Comparison of ENCODE assay signal across 9 cellular contexts in genomic region chr10:96470108-96470743, GRCh38. TPM values are rescaled to one million over a fixed set of nuclear protein-coding genes. Genes with fewer than 3 reads are reported as not detected.
A peak's percentile ranks its signal among the peaks of the same experiment; 100 is the strongest.
DNase-seq lines count a peak whose midpoint lies in the region; ATAC-seq and TF ChIP-seq lines count a peak whose summit lies in the region.
"Had no signal": no experiment of that assay in that cellular context is flagged by ENCODE, and none has a peak within 500 bp of the region (broad histone marks: within the 10 kb centered on the region; RNA-seq: fewer than 3 reads in every experiment).

No MANE protein-coding gene starts in this region.

- no peak overlapping the region for H3K9ac ChIP-seq in Karpas-422 (ENCODE audit: low read length)
- H3K9ac ChIP-seq in parathyroid adenoma, result no peak overlapping the region

- CTCF ChIA-PET in activated CD4-positive, alpha-beta memory T cell treated with anti-CD3 and anti-CD28 coated beads, Interleukin-2, amount 10 ng/mL, durations not matched to agents 7 days and 5 days (lab: Charles Lee), result interaction anchor here (1.0 kb wide), 1 partner anchor 40 kb away, joined by 3 read pairs; no protein-coding TSS in a partner anchor

- POLR2A ChIA-PET in activated CD4-positive, alpha-beta memory T cell treated with anti-CD3 and anti-CD28 coated beads, Interleukin-2, amount 10 ng/mL, durations not matched to agents 7 days and 5 days (lab: Charles Lee), result no interaction called here

- H3K27ac Mint-ChIP-seq in activated CD4-positive, alpha-beta memory T cell treated with anti-CD3 and anti-CD28 coated beads, Interleukin-2, amount 10 ng/mL, durations not matched to agents 7 days and 5 days, result no peak overlapping the region
- H3K27ac Mint-ChIP-seq: stimulated activated naive CD8-positive, alpha-beta T cell treated with anti-CD3 and anti-CD28 coated beads, Interleukin-15, Interleukin-2, amounts not matched to agents 100 ng/mL and 50 ng/mL, for 24 hours had no signal

- H3K9me3 Mint-ChIP-seq in activated CD4-positive, alpha-beta memory T cell treated with anti-CD3 and anti-CD28 coated beads, Interleukin-2, amount 10 ng/mL, durations not matched to agents 7 days and 5 days, result no peaks in the 10 kb centered on the region
- H3K9me3 Mint-ChIP-seq: stimulated activated naive CD8-positive, alpha-beta T cell treated with anti-CD3 and anti-CD28 coated beads, Interleukin-15, Interleukin-2, amounts not matched to agents 100 ng/mL and 50 ng/mL, for 24 hours had no signal

- H3K9me2 ChIP-seq in Karpas-422 (replicated peaks; ENCODE audit: insufficient read depth, low read length), result no peaks in the 10 kb centered on the region

- H2AFZ ChIP-seq in Karpas-422 (ENCODE audit: low read length) (no peak overlapping the region), parathyroid adenoma (no peak overlapping the region)

- WGBS in gastroesophageal sphincter (ENCODE audit: low coverage in 1 of 2), 2 donors, result 50% methylated on average over 1 of the region's 4 CpGs; no CpG with 5 or more reads in 1 of the 2 donors

- peak; percentile 59 for DNase-seq in activated CD8-positive, alpha-beta memory T cell treated with anti-CD3 and anti-CD28 coated beads for 24 hours
- no peak for DNase-seq in activated CD8-positive, alpha-beta memory T cell treated with anti-CD3 and anti-CD28 coated beads, Interleukin-2, amount 50 U/mL, for 4 hours
- peak; percentile 61 for DNase-seq in Karpas-422
- DNase-seq in activated CD4-positive, alpha-beta memory T cell treated with anti-CD3 and anti-CD28 coated beads, Interleukin-2, amount 10 ng/mL, durations not matched to agents 7 days and 5 days, result peak; percentile 25
- no peak for DNase-seq in dedifferentiated amniotic fluid mesenchymal stem cell (ENCODE audit: extremely low spot score)

- no peak overlapping the region for H3K27ac ChIP-seq in Karpas-422 (ENCODE audit: low read length)
- H3K27ac ChIP-seq in gastroesophageal sphincter, result no peak overlapping the region
- no peak overlapping the region for H3K27ac ChIP-seq in parathyroid adenoma

- H3K27me3 ChIP-seq in Karpas-422 (ENCODE audit: low read length), result no peaks in the 10 kb centered on the region
- H3K27me3 ChIP-seq in gastroesophageal sphincter, result peaks cover 39% of the 10 kb centered on the region
- no peaks in the 10 kb centered on the region for H3K27me3 ChIP-seq in parathyroid adenoma (ENCODE audit: control insufficient read depth, insufficient read depth, low read length)

- H3K4me3 Mint-ChIP-seq in activated CD4-positive, alpha-beta memory T cell treated with anti-CD3 and anti-CD28 coated beads, Interleukin-2, amount 10 ng/mL, durations not matched to agents 7 days and 5 days, result no peak overlapping the region
- H3K4me3 Mint-ChIP-seq: stimulated activated naive CD8-positive, alpha-beta T cell treated with anti-CD3 and anti-CD28 coated beads, Interleukin-15, Interleukin-2, amounts not matched to agents 100 ng/mL and 50 ng/mL, for 24 hours had no signal

- H3K9me3 ChIP-seq in Karpas-422 (ENCODE audit: low read length), result no peaks in the 10 kb centered on the region
- no peaks in the 10 kb centered on the region for H3K9me3 ChIP-seq in gastroesophageal sphincter
- no peaks in the 10 kb centered on the region for H3K9me3 ChIP-seq in parathyroid adenoma (ENCODE audit: control insufficient read depth, low read length)

- ATAC-seq in gastroesophageal sphincter, result peak; percentile 28
- no peak for ATAC-seq in GM21390 (IDR thresholded peaks at IDR 0.05; ENCODE audit: unreplicated experiment)

- H3K4me3 ChIP-seq in Karpas-422 (ENCODE audit: low read length) (no peak overlapping the region), gastroesophageal sphincter (no peak overlapping the region), parathyroid adenoma (ENCODE audit: low read depth, low read length) (no peak overlapping the region)

- no peaks in the 10 kb centered on the region for H3K36me3 ChIP-seq in Karpas-422 (ENCODE audit: insufficient read depth, low read length)
- no peaks in the 10 kb centered on the region for H3K36me3 ChIP-seq in gastroesophageal sphincter
- no peaks in the 10 kb centered on the region for H3K36me3 ChIP-seq in parathyroid adenoma (ENCODE audit: control insufficient read depth, insufficient read depth, low read length)

- H3K27me3 Mint-ChIP-seq in activated CD4-positive, alpha-beta memory T cell treated with anti-CD3 and anti-CD28 coated beads, Interleukin-2, amount 10 ng/mL, durations not matched to agents 7 days and 5 days, result peaks cover 29% of the 10 kb centered on the region

- TF ChIP-seq EP300 in gastroesophageal sphincter (IDR thresholded peaks at IDR 0.05), result no peak

- no peak overlapping the region for H3K4me2 ChIP-seq in Karpas-422 (ENCODE audit: low read depth, low read length, poor library complexity, severe bottlenecking)
- H3K4me2 ChIP-seq in parathyroid adenoma (ENCODE audit: low read length), result no peak overlapping the region

- no peaks in the 10 kb centered on the region for H3K4me1 ChIP-seq in Karpas-422 (ENCODE audit: low read length)
- no peaks in the 10 kb centered on the region for H3K4me1 ChIP-seq in gastroesophageal sphincter
- peaks cover 2% of the 10 kb centered on the region for H3K4me1 ChIP-seq in parathyroid adenoma

- H3K36me3 Mint-ChIP-seq in activated CD4-positive, alpha-beta memory T cell treated with anti-CD3 and anti-CD28 coated beads, Interleukin-2, amount 10 ng/mL, durations not matched to agents 7 days and 5 days (ENCODE audit: low read depth), result no peaks in the 10 kb centered on the region

- H3K79me2 ChIP-seq in Karpas-422 (ENCODE audit: low read length) (no peaks in the 10 kb centered on the region), parathyroid adenoma (no peaks in the 10 kb centered on the region)

- H4K20me1 ChIP-seq in Karpas-422 (ENCODE audit: insufficient read depth, low read depth, low read length), result no peaks in the 10 kb centered on the region

- no peak for TF ChIP-seq CTCF in gastroesophageal sphincter (IDR thresholded peaks at IDR 0.05)
- peak; percentile 27 for TF ChIP-seq CTCF in parathyroid adenoma (IDR thresholded peaks at IDR 0.05)

- no peaks in the 10 kb centered on the region for H3K4me1 Mint-ChIP-seq in activated CD4-positive, alpha-beta memory T cell treated with anti-CD3 and anti-CD28 coated beads, Interleukin-2, amount 10 ng/mL, durations not matched to agents 7 days and 5 days

- TF ChIP-seq POLR2A in gastroesophageal sphincter (IDR thresholded peaks at IDR 0.05), result no peak

RNA-seq across cellular contexts. Expression of gene TLL2, which starts 43.5 kb away (rescaled TPM):
- total RNA-seq in Karpas-422 (2014; rRNA removed; shearing (Covaris generic); ENCODE audit: low replicate concordance), result not detected in 2 replicates
- total RNA-seq in activated CD4-positive, alpha-beta memory T cell treated with anti-CD3 and anti-CD28 coated beads, Interleukin-2, amount 10 ng/mL, durations not matched to agents 7 days and 5 days, result not detected
- total RNA-seq in gastroesophageal sphincter, result under 1 TPM in 2 of 4 donors, not detected in 2; 0.20 to 0.31 TPM

Comparison
In these comparisons a context has a peak if more than half of its experiments do, and no peak if none do; other contexts are left out.
1. DNase-seq: peak in activated CD8-positive, alpha-beta memory T cell treated with anti-CD3 and anti-CD28 coated beads for 24 hours (single experiment), Karpas-422 (single experiment) and activated CD4-positive, alpha-beta memory T cell treated with anti-CD3 and anti-CD28 coated beads, Interleukin-2, amount 10 ng/mL, durations not matched to agents 7 days and 5 days (single experiment); none in activated CD8-positive, alpha-beta memory T cell treated with anti-CD3 and anti-CD28 coated beads, Interleukin-2, amount 50 U/mL, for 4 hours (single experiment) and dedifferentiated amniotic fluid mesenchymal stem cell (single experiment).